Comparison of ENCODE assay signal across 8 cellular contexts in genomic region chr1:19310720-19311502, GRCh38. TPM values are rescaled to one million over a fixed set of nuclear protein-coding genes. Genes with fewer than 3 reads are reported as not detected.
DNase-seq lines count a peak whose midpoint lies in the region; ATAC-seq and TF ChIP-seq lines count a peak whose summit lies in the region.

No MANE protein-coding gene starts in this region.

- peak overlapping the region in 1 of 2 experiments; percentile 87 for H3K14ac ChIP-seq in mesenchymal stem cell (ENCODE audit: low read length in 2 of 2)

- H3K4ac ChIP-seq in mesenchymal stem cell (ENCODE audit: low read depth in 1 of 2, low read length in 2 of 2): peak overlapping the region; percentile 15 to 95

- peak overlapping the region; percentile 60 for H3K27ac ChIP-seq in mammary epithelial cell (ENCODE audit: insufficient read depth, low read depth, low read length)
- H3K27ac ChIP-seq in mesenchymal stem cell (ENCODE audit: low read length, poor library complexity, severe bottlenecking): peak overlapping the region; percentile 17
- H3K27ac ChIP-seq in uterus: peak overlapping the region; percentile 54 to 71

- no TSS peak for BruUV-seq in mammary epithelial cell (replicated peaks; lab: Mats Ljungman, UMichigan)

- TF ChIP-seq CTCF in mammary epithelial cell (conservative IDR thresholded peaks at IDR 0.05 in 1 of 2, IDR thresholded peaks at IDR 0.05 in 1 of 2; ENCODE audit: extremely low read depth in 1 of 2, insufficient read depth in 1 of 2, low read depth in 1 of 2, low read length in 2 of 2) (no peak), uterus (IDR thresholded peaks at IDR 0.05) (no peak), omental fat pad (IDR thresholded peaks at IDR 0.05) (no peak)

- peak overlapping the region; percentile 45 for H4K91ac ChIP-seq in mesenchymal stem cell (ENCODE audit: low read length)

- H3K36me3 ChIP-seq in MG63 (peaks cover 18% of the 10 kb centered on the region), mammary epithelial cell (ENCODE audit: insufficient read depth, low read length) (no peaks in the 10 kb centered on the region), mesenchymal stem cell (ENCODE audit: control insufficient read depth in 1 of 2, insufficient read depth in 2 of 2, low read depth in 1 of 2, low read length in 2 of 2) (peaks cover 37 to 40% of the 10 kb centered on the region in 2 experiments), uterus (no peaks in the 10 kb centered on the region)

- H3K4me3 ChIP-seq in MG63 (peak overlapping the region; percentile 95), mammary epithelial cell (replicated peaks in 1 of 3; ENCODE audit: insufficient read depth in 1 of 3, low read depth in 2 of 3, low read length in 3 of 3) (peak overlapping the region; percentile 47 to 88 (median 87)), mesenchymal stem cell (ENCODE audit: insufficient read depth in 1 of 2, low read depth in 1 of 2, low read length in 2 of 2) (peak overlapping the region; percentile 87 to 88), uterus (peak overlapping the region; percentile 78 to 89)

- intact Hi-C loops in mammary epithelial cell (cut with micrococcal nuclease) (no loop called here), uterus (cut with DNase I; ENCODE audit: low total_unique reads) (no loop called here)

- H2BK120ac ChIP-seq in mesenchymal stem cell (ENCODE audit: low read depth, low read length): no peak overlapping the region

- H2AK5ac ChIP-seq in mesenchymal stem cell (ENCODE audit: low read length, severe bottlenecking): no peak overlapping the region

- peak overlapping the region; percentile 3 for H2BK15ac ChIP-seq in mesenchymal stem cell (ENCODE audit: low read depth, poor library complexity, severe bottlenecking)

- H3K9me3 ChIP-seq in MG63 (no peaks in the 10 kb centered on the region), mammary epithelial cell (replicated peaks; ENCODE audit: insufficient read depth, low read length) (no peaks in the 10 kb centered on the region), mesenchymal stem cell (ENCODE audit: control insufficient read depth, low read length) (no peaks in the 10 kb centered on the region), uterus (no peaks in the 10 kb centered on the region)

- peak overlapping the region; percentile 95 to 97 for H3K18ac ChIP-seq in mesenchymal stem cell (ENCODE audit: low read depth in 1 of 2, low read length in 2 of 2)

- WGBS in mammary epithelial cell (ENCODE audit: low coverage, missing lambda C conversion rate): 38% methylated on average over 12 of the region's 13 CpGs
- 61% methylated on average over 11 of the region's 13 CpGs for WGBS in mesenchymal stem cell

- peak overlapping the region in 1 of 2 experiments; percentile 26 for H2BK12ac ChIP-seq in mesenchymal stem cell (ENCODE audit: low read length in 2 of 2)

- DNase-seq in G401 (ENCODE audit: low spot score): peak; percentile 41
- no peak for DNase-seq in MG63
- DNase-seq in mammary epithelial cell: no peak
- DNase-seq in mesenchymal stem cell: peak; percentile 49
- no peak for DNase-seq in uterus
- no peak for DNase-seq in omental fat pad (ENCODE audit: low spot score)

- peaks cover 61% of the 10 kb centered on the region for H3K79me2 ChIP-seq in mammary epithelial cell (ENCODE audit: insufficient read depth, low read length)

- ATAC-seq in GM19395 (IDR thresholded peaks at IDR 0.05; ENCODE audit: unreplicated experiment): no peak
- no peak for ATAC-seq in omental fat pad (ENCODE audit: low FRiP score)
- no peak for ATAC-seq in activated CD4-positive, CD25-positive, alpha-beta regulatory T cell treated with anti-CD3 and anti-CD28 coated beads, Interleukin-2, amount 50 U/mL, for 24 hours

- H4K20me1 ChIP-seq in mammary epithelial cell (ENCODE audit: insufficient read depth, low read length): no peaks in the 10 kb centered on the region

- no peak for TF ChIP-seq POLR2A in uterus (IDR thresholded peaks at IDR 0.05)

- H3K27me3 ChIP-seq in MG63 (no peaks in the 10 kb centered on the region), mammary epithelial cell (ENCODE audit: insufficient read depth, low read length) (no peaks in the 10 kb centered on the region), mesenchymal stem cell (ENCODE audit: control insufficient read depth in 1 of 2, insufficient read depth in 1 of 2, low read length in 2 of 2) (no peaks in the 10 kb centered on the region), uterus (no peaks in the 10 kb centered on the region)

- peak overlapping the region in 1 of 2 experiments; percentile 41 for H3K23ac ChIP-seq in mesenchymal stem cell (ENCODE audit: low read length in 2 of 2)

- peaks cover 47% of the 10 kb centered on the region for H3K79me1 ChIP-seq in mesenchymal stem cell (replicated peaks; ENCODE audit: low read length, poor library complexity, severe bottlenecking)

- peak overlapping the region; percentile 78 for H4K8ac ChIP-seq in mesenchymal stem cell (ENCODE audit: low read length)

- H2AFZ ChIP-seq in mammary epithelial cell (ENCODE audit: low read depth, low read length): peak overlapping the region; percentile 88
- H2AFZ ChIP-seq in mesenchymal stem cell (ENCODE audit: low read depth, low read length): peak overlapping the region; percentile 75

- no peak overlapping the region for H2BK5ac ChIP-seq in mesenchymal stem cell (ENCODE audit: low read depth, low read length, poor library complexity, severe bottlenecking)

- in situ Hi-C loops in G401 (cut with HindIII; ENCODE audit: low sequenced_read_pairs): no loop called here
- in situ Hi-C loops in mammary epithelial cell (cut with MboI; ENCODE audit: low sequenced_read_pairs in 2 of 2): no loop called here

- CTCF ChIA-PET in mammary epithelial cell (lab: Charles Lee; ENCODE audit: low non-redundant PET): no interaction called here

- H3K9ac ChIP-seq in mammary epithelial cell (ENCODE audit: insufficient read depth, low read length) (peak overlapping the region; percentile 49), mesenchymal stem cell (ENCODE audit: low read length) (peak overlapping the region; percentile 89)

- H3K4me1 ChIP-seq in mammary epithelial cell (ENCODE audit: insufficient read depth, low read length) (peaks cover 41% of the 10 kb centered on the region), mesenchymal stem cell (ENCODE audit: control insufficient read depth, insufficient read depth, low read depth, low read length) (peaks cover 36% of the 10 kb centered on the region), uterus (peaks cover 5 to 13% of the 10 kb centered on the region in 2 donors)

- dilution Hi-C loops in mammary epithelial cell (cut with HindIII; ENCODE audit: low sequenced_read_pairs): no loop called here

- H3K4me2 ChIP-seq in mammary epithelial cell (ENCODE audit: insufficient read depth, low read depth, low read length) (peak overlapping the region; percentile 90), mesenchymal stem cell (ENCODE audit: low read length, poor library complexity, severe bottlenecking) (peak overlapping the region; percentile 94)

RNA-seq across cellular contexts. Expression of gene AKR7A2, which starts 1.0 kb away (rescaled TPM):
- total RNA-seq in G401 (2014; rRNA removed; shearing (Covaris generic)): 140 and 142 TPM in 2 replicates
- 62.1 and 83.3 TPM in 2 replicates for total RNA-seq in MG63 (2014; rRNA removed; shearing (Covaris generic); ENCODE audit: low replicate concordance)
- 10 to 100 TPM; 45.7 to 60.3 TPM for total RNA-seq in mammary epithelial cell
- polyA plus RNA-seq in mammary epithelial cell: 65.9 TPM
- polyA minus RNA-seq in mammary epithelial cell: 43.9 TPM
- polyA plus RNA-seq in mesenchymal stem cell (2013, experiment 1 of 2): 48.0 TPM
- 51.1 TPM for polyA plus RNA-seq in mesenchymal stem cell (2013, experiment 2 of 2)
- total RNA-seq in uterus: 100 to 1,000 TPM in 1 of 4 donors, 10 to 100 TPM in 2, 1 to 10 TPM in 1; 5.6 to 108 (median 33.6) TPM
- 10 to 100 TPM; 51.6 to 73.6 (median 59.0) TPM for total RNA-seq in omental fat pad

RNA-seq across cellular contexts. Expression of gene SLC66A1, which starts 1.2 kb away (rescaled TPM):
- total RNA-seq in G401 (2014; rRNA removed; shearing (Covaris generic)): 49.6 and 55.1 TPM in 2 replicates
- total RNA-seq in MG63 (2014; rRNA removed; shearing (Covaris generic); ENCODE audit: low replicate concordance): 15.9 and 19.9 TPM in 2 replicates
- total RNA-seq in mammary epithelial cell: 10 to 100 TPM; 17.7 to 19.7 TPM
- polyA plus RNA-seq in mammary epithelial cell: 16.6 TPM
- polyA minus RNA-seq in mammary epithelial cell: 10.5 TPM
- polyA plus RNA-seq in mesenchymal stem cell (2013, experiment 1 of 2): 20.4 TPM
- polyA plus RNA-seq in mesenchymal stem cell (2013, experiment 2 of 2): 21.7 TPM
- total RNA-seq in uterus: 10 to 100 TPM in 2 of 4 donors, 1 to 10 TPM in 1, under 1 TPM in 1; 0.88 to 18.1 (median 8.2) TPM
- total RNA-seq in omental fat pad: 10 to 100 TPM in 3 of 4 donors, 1 to 10 TPM in 1; 9.6 to 21.1 (median 13.6) TPM

RNA-seq across cellular contexts. Expression of gene AKR7A3, which starts 22.3 kb away (rescaled TPM):
- not detected in 2 replicates for total RNA-seq in G401 (2014; rRNA removed; shearing (Covaris generic))
- 0.95 TPM in 1 of 2 replicates, not detected in the other for total RNA-seq in MG63 (2014; rRNA removed; shearing (Covaris generic); ENCODE audit: low replicate concordance)
- under 1 TPM; 0.50 to 0.59 TPM for total RNA-seq in mammary epithelial cell
- 0.16 TPM for polyA plus RNA-seq in mammary epithelial cell
- not detected for polyA minus RNA-seq in mammary epithelial cell
- 0.36 TPM for polyA plus RNA-seq in mesenchymal stem cell (2013, experiment 1 of 2)
- polyA plus RNA-seq in mesenchymal stem cell (2013, experiment 2 of 2): 0.33 TPM
- 1 to 10 TPM in 2 of 4 donors, not detected in 2; 1.2 to 4.3 TPM for total RNA-seq in uterus
- 1 to 10 TPM in 2 of 4 donors, under 1 TPM in 2; 0.37 to 1.7 (median 0.88) TPM for total RNA-seq in omental fat pad

RNA-seq across cellular contexts. Expression of gene MRTO4, which starts 59.3 kb away (rescaled TPM):
- total RNA-seq in G401 (2014; rRNA removed; shearing (Covaris generic)): 100 and 101 TPM in 2 replicates
- 97.4 and 130 TPM in 2 replicates for total RNA-seq in MG63 (2014; rRNA removed; shearing (Covaris generic); ENCODE audit: low replicate concordance)
- total RNA-seq in mammary epithelial cell (10 to 100 TPM; 23.3 to 51.6 TPM), uterus (10 to 100 TPM in 3 of 4 donors, 1 to 10 TPM in 1; 4.1 to 34.6 (median 15.9) TPM), omental fat pad (10 to 100 TPM; 17.2 to 76.7 (median 27.0) TPM)
- polyA plus RNA-seq in mammary epithelial cell: 73.6 TPM
- polyA minus RNA-seq in mammary epithelial cell: 22.3 TPM
- 19.5 TPM for polyA plus RNA-seq in mesenchymal stem cell (2013, experiment 1 of 2)
- 18.9 TPM for polyA plus RNA-seq in mesenchymal stem cell (2013, experiment 2 of 2)

RNA-seq across cellular contexts. Expression of gene EMC1, which starts 59.6 kb away (rescaled TPM):
- total RNA-seq in G401 (2014; rRNA removed; shearing (Covaris generic)): 63.9 and 65.0 TPM in 2 replicates
- total RNA-seq in MG63 (2014; rRNA removed; shearing (Covaris generic); ENCODE audit: low replicate concordance): 43.8 and 49.6 TPM in 2 replicates
- total RNA-seq in mammary epithelial cell (10 to 100 TPM; 68.0 to 75.0 TPM), uterus (10 to 100 TPM; 19.4 to 63.9 (median 41.3) TPM), omental fat pad (10 to 100 TPM; 28.5 to 54.3 (median 40.9) TPM)
- 55.7 TPM for polyA plus RNA-seq in mammary epithelial cell
- 101 TPM for polyA minus RNA-seq in mammary epithelial cell
- 74.7 TPM for polyA plus RNA-seq in mesenchymal stem cell (2013, experiment 1 of 2)
- polyA plus RNA-seq in mesenchymal stem cell (2013, experiment 2 of 2): 70.3 TPM

Comparison
In these comparisons a context has a peak if more than half of its experiments do, and no peak if none do; other contexts are left out.
1. DNase-seq: peak in G401 (single experiment) and mesenchymal stem cell (single experiment); none in MG63 (single experiment), mammary epithelial cell (single experiment), uterus (0 of 2) and omental fat pad (single experiment).
2. Peak in every context shown above with its lines, with median percentiles within 50 percentile points of each other: H3K4me3 ChIP-seq and H3K27ac ChIP-seq.